Comparison of ENCODE assay signal across 9 cellular contexts in genomic region chr2:9234680-9235387, GRCh38. TPM values are rescaled to one million over a fixed set of nuclear protein-coding genes. Genes with fewer than 3 reads are reported as not detected.
DNase-seq lines count a peak whose midpoint lies in the region; ATAC-seq lines count a peak whose summit lies in the region.
"Had no signal": no experiment of that assay in that cellular context is flagged by ENCODE, and none has a peak within 500 bp of the region (broad histone marks: within the 10 kb centered on the region; RNA-seq: fewer than 3 reads in every experiment).

No MANE protein-coding gene starts in this region.

- peak; percentile 99 for DNase-seq in A172 (ENCODE audit: low spot score)
- DNase-seq in M059J (ENCODE audit: low read depth) = peak; percentile 97
- peak; percentile 72 for DNase-seq in cerebellar cortex (ENCODE audit: low spot score)
- DNase-seq in lung microvascular endothelial cell (ENCODE audit: low read depth in 2 of 2) = peak; percentile 83 to 94
- no peak for DNase-seq in epidermal melanocyte (ENCODE audit: insufficient read length, low spot score)
- DNase-seq in activated naive CD4-positive, alpha-beta T cell treated with Interleukin-2 at 50 U/mL for 16 hours = no peak
- DNase-seq: activated naive CD8-positive, alpha-beta T cell treated with anti-CD3 and anti-CD28 coated beads, Interleukin-2, amount 10 ng/mL, durations not matched to agents 7 days and 5 days had no signal

- no peak for ATAC-seq in GM19023 (IDR thresholded peaks at IDR 0.05; ENCODE audit: unreplicated experiment)
- no peak for ATAC-seq in GM19324 (IDR thresholded peaks at IDR 0.05; ENCODE audit: low FRiP score, unreplicated experiment)

RNA-seq across cellular contexts. Expression of gene ASAP2, which starts 28.2 kb away (rescaled TPM):
- total RNA-seq in A172 (2014; rRNA removed; shearing (Covaris generic)) = 20.4 and 24.4 TPM in 2 replicates
- 14.9 and 17.2 TPM in 2 replicates for total RNA-seq in M059J (2014; rRNA removed; shearing (Covaris generic))
- total RNA-seq in lung microvascular endothelial cell = 26.2 and 28.8 TPM in 2 replicates
- total RNA-seq: activated naive CD8-positive, alpha-beta T cell treated with anti-CD3 and anti-CD28 coated beads, Interleukin-2, amount 10 ng/mL, durations not matched to agents 7 days and 5 days had no signal

Comparison
In these comparisons a context has a peak if more than half of its experiments do, and no peak if none do; other contexts are left out.
1. DNase-seq: peak in A172 (single experiment), M059J (single experiment), cerebellar cortex (single experiment) and lung microvascular endothelial cell (2 of 2); none in epidermal melanocyte (single experiment) and activated naive CD4-positive, alpha-beta T cell treated with Interleukin-2 at 50 U/mL for 16 hours (single experiment).